In the genomic region with DNA sequence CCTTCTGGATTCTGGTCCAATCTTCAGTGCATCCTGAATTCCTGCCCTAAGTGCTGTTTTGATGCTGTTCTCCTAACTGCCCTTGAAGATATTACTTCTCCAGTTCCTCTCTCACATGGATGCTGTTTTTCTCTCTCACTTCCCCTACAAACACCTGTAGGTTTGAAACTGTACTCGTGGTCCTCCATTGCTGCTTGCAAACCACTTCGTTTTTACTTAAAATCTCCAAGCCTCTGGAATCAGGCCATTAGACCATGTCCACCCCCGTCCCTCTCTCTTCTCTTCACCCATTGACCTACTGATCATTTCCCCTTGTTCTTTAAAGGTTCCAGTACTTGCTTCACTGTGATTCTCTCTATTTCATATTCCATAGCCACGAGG, we compare ENCODE assay signal across 12 cellular contexts.
A peak's percentile ranks its signal among the peaks of the same experiment; 100 is the strongest.
DNase-seq lines count a peak whose midpoint lies in the region; ATAC-seq and TF ChIP-seq lines count a peak whose summit lies in the region.
"Had no signal": no experiment of that assay in that cellular context is flagged by ENCODE, and none has a peak within 500 bp of the region (broad histone marks: within the 10 kb centered on the region; RNA-seq: fewer than 3 reads in every experiment).

No MANE protein-coding gene starts in this region.

- CTCF ChIA-PET in activated CD8-positive, alpha-beta T cell treated with anti-CD3 and anti-CD28 coated beads, Interleukin-2, amount 10 ng/mL, durations not matched to agents 7 days and 5 days (lab: Charles Lee), result no interaction called here
- CTCF ChIA-PET in activated CD8-positive, alpha-beta T cell treated with anti-CD3 and anti-CD28 coated beads for 36 hours (lab: Charles Lee), result no interaction called here

- no peak overlapping the region for H3K4me3 ChIP-seq in brain microvascular endothelial cell (ENCODE audit: low read depth, low read length)

- H3K4me3 Mint-ChIP-seq in activated CD8-positive, alpha-beta T cell treated with anti-CD3 and anti-CD28 coated beads, Interleukin-2, amount 10 ng/mL, durations not matched to agents 7 days and 5 days, result no peak overlapping the region
- no peak overlapping the region for H3K4me3 Mint-ChIP-seq in activated CD8-positive, alpha-beta T cell treated with anti-CD3 and anti-CD28 coated beads for 36 hours
- H3K4me3 Mint-ChIP-seq in effector memory CD8-positive, alpha-beta T cell, result peak overlapping the region; percentile 15 to 39
- H3K4me3 Mint-ChIP-seq: nephron had no signal

- H3K4me1 Mint-ChIP-seq in activated CD8-positive, alpha-beta T cell treated with anti-CD3 and anti-CD28 coated beads, Interleukin-2, amount 10 ng/mL, durations not matched to agents 7 days and 5 days (ENCODE audit: low read depth), result peaks cover 7% of the 10 kb centered on the region
- peaks cover 5% of the 10 kb centered on the region for H3K4me1 Mint-ChIP-seq in activated CD8-positive, alpha-beta T cell treated with anti-CD3 and anti-CD28 coated beads for 36 hours (ENCODE audit: low read depth)
- peaks cover 11 to 29% of the 10 kb centered on the region in 2 donors for H3K4me1 Mint-ChIP-seq in effector memory CD8-positive, alpha-beta T cell (ENCODE audit: low read depth in 2 of 2)
- H3K4me1 Mint-ChIP-seq: nephron had no signal

- no peak for ATAC-seq in activated CD8-positive, alpha-beta T cell treated with anti-CD3 and anti-CD28 coated beads, Interleukin-2, amount 10 ng/mL, durations not matched to agents 7 days and 5 days
- no peak for ATAC-seq in activated CD8-positive, alpha-beta T cell treated with anti-CD3 and anti-CD28 coated beads for 36 hours
- ATAC-seq in GM21723 (IDR thresholded peaks at IDR 0.05; ENCODE audit: unreplicated experiment) (peak; percentile 53), HG03135 (IDR thresholded peaks at IDR 0.05; ENCODE audit: unreplicated experiment) (peak; percentile 53)
- no peak for ATAC-seq in effector memory CD8-positive, alpha-beta T cell (replicated peaks)

- no peaks in the 10 kb centered on the region for H3K9me3 Mint-ChIP-seq in activated CD8-positive, alpha-beta T cell treated with anti-CD3 and anti-CD28 coated beads, Interleukin-2, amount 10 ng/mL, durations not matched to agents 7 days and 5 days (ENCODE audit: insufficient read depth)
- H3K9me3 Mint-ChIP-seq in activated CD8-positive, alpha-beta T cell treated with anti-CD3 and anti-CD28 coated beads for 36 hours, result no peaks in the 10 kb centered on the region
- peaks cover 0 to 2% of the 10 kb centered on the region in 2 donors for H3K9me3 Mint-ChIP-seq in effector memory CD8-positive, alpha-beta T cell
- H3K9me3 Mint-ChIP-seq: nephron had no signal

- TF ChIP-seq CTCF in activated CD8-positive, alpha-beta T cell treated with anti-CD3 and anti-CD28 coated beads for 36 hours (IDR thresholded peaks at IDR 0.05), result no peak
- no peak for TF ChIP-seq CTCF in brain microvascular endothelial cell (IDR thresholded peaks at IDR 0.05; ENCODE audit: low read depth, low read length, missing control alignments)

- intact Hi-C loops in activated CD8-positive, alpha-beta T cell treated with anti-CD3 and anti-CD28 coated beads for 36 hours (cut with micrococcal nuclease), result no loop called here

- no peaks in the 10 kb centered on the region for H3K27me3 Mint-ChIP-seq in activated CD8-positive, alpha-beta T cell treated with anti-CD3 and anti-CD28 coated beads, Interleukin-2, amount 10 ng/mL, durations not matched to agents 7 days and 5 days (ENCODE audit: low read depth)
- H3K27me3 Mint-ChIP-seq in activated CD8-positive, alpha-beta T cell treated with anti-CD3 and anti-CD28 coated beads for 36 hours, result no peaks in the 10 kb centered on the region
- no peaks in the 10 kb centered on the region for H3K27me3 Mint-ChIP-seq in effector memory CD8-positive, alpha-beta T cell

- in situ Hi-C loops in brain microvascular endothelial cell (cut with HindIII; ENCODE audit: low pct_ligation_motif_present, low sequenced_read_pairs), result no loop called here

- no peaks in the 10 kb centered on the region for H3K27me3 ChIP-seq in brain microvascular endothelial cell (replicated peaks)

- POLR2A ChIA-PET in activated CD8-positive, alpha-beta T cell treated with anti-CD3 and anti-CD28 coated beads, Interleukin-2, amount 10 ng/mL, durations not matched to agents 7 days and 5 days (lab: Charles Lee), result no interaction called here
- POLR2A ChIA-PET in activated CD8-positive, alpha-beta T cell treated with anti-CD3 and anti-CD28 coated beads for 36 hours (lab: Charles Lee), result no interaction called here

- no peaks in the 10 kb centered on the region for H3K36me3 Mint-ChIP-seq in activated CD8-positive, alpha-beta T cell treated with anti-CD3 and anti-CD28 coated beads, Interleukin-2, amount 10 ng/mL, durations not matched to agents 7 days and 5 days (ENCODE audit: low read depth)
- no peaks in the 10 kb centered on the region for H3K36me3 Mint-ChIP-seq in activated CD8-positive, alpha-beta T cell treated with anti-CD3 and anti-CD28 coated beads for 36 hours (ENCODE audit: low read depth)
- H3K36me3 Mint-ChIP-seq in effector memory CD8-positive, alpha-beta T cell (ENCODE audit: insufficient read depth), result no peaks in the 10 kb centered on the region

- H3K27ac ChIP-seq in brain microvascular endothelial cell, result no peak overlapping the region

- DNase-seq in activated CD8-positive, alpha-beta T cell treated with anti-CD3 and anti-CD28 coated beads, Interleukin-2, amount 10 ng/mL, durations not matched to agents 7 days and 5 days, result no peak
- no peak for DNase-seq in activated CD8-positive, alpha-beta T cell treated with anti-CD3 and anti-CD28 coated beads for 36 hours
- DNase-seq in effector memory CD8-positive, alpha-beta T cell, result no peak
- DNase-seq in brain microvascular endothelial cell, result no peak
- DNase-seq in NCI-H128 (lab: John Stamatoyannopoulos, UW; ENCODE audit: unreplicated experiment), result no peak
- no peak for DNase-seq in OCI-M1 (lab: John Stamatoyannopoulos, UW)
- DNase-seq: EL, H7, kidney had no signal

- peak overlapping the region; percentile 70 for H3K27ac Mint-ChIP-seq in activated CD8-positive, alpha-beta T cell treated with anti-CD3 and anti-CD28 coated beads, Interleukin-2, amount 10 ng/mL, durations not matched to agents 7 days and 5 days
- no peak overlapping the region for H3K27ac Mint-ChIP-seq in activated CD8-positive, alpha-beta T cell treated with anti-CD3 and anti-CD28 coated beads for 36 hours
- peak overlapping the region; percentile 74 to 86 for H3K27ac Mint-ChIP-seq in effector memory CD8-positive, alpha-beta T cell
- H3K27ac Mint-ChIP-seq: nephron had no signal

- no peaks in the 10 kb centered on the region for H3K36me3 ChIP-seq in brain microvascular endothelial cell (replicated peaks)

Comparison
In these comparisons a context has a peak if more than half of its experiments do, and no peak if none do; other contexts are left out.
1. ATAC-seq: peak in GM21723 (single experiment) and HG03135 (single experiment); none in activated CD8-positive, alpha-beta T cell treated with anti-CD3 and anti-CD28 coated beads, Interleukin-2, amount 10 ng/mL, durations not matched to agents 7 days and 5 days (single experiment), activated CD8-positive, alpha-beta T cell treated with anti-CD3 and anti-CD28 coated beads for 36 hours (single experiment) and effector memory CD8-positive, alpha-beta T cell (single experiment).
2. H3K4me3 Mint-ChIP-seq: peak in effector memory CD8-positive, alpha-beta T cell (2 of 2); none in activated CD8-positive, alpha-beta T cell treated with anti-CD3 and anti-CD28 coated beads, Interleukin-2, amount 10 ng/mL, durations not matched to agents 7 days and 5 days (single experiment) and activated CD8-positive, alpha-beta T cell treated with anti-CD3 and anti-CD28 coated beads for 36 hours (single experiment).